In the genomic region with DNA sequence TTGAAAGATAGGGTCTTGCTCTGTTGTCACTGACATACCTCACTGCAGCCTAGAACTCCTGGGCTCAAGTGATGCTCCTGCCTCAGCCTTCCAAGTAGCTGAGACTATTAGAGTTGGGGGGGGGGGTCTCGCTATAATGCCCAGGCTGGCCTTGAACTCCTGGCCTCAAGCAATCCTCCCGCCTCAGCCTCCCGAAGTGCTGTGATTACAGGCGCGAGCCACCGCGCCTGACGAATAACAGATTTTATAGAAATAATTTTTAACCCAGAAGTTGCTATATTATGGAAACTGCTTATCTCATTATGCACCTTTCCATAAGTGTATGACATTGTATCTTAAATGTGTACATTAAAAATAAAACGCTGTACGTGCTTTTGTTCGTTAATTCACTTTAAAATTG, we compare ENCODE assay signal across 1 cellular context.
TF ChIP-seq lines count a peak whose summit lies in the region.

No MANE protein-coding gene starts in this region.

TF ChIP-seq in IMR-90, 13 proteins besides CTCF, POLR2A, EP300 and RAD21 (continued from another document):
- TF ChIP-seq, protein P1, sequence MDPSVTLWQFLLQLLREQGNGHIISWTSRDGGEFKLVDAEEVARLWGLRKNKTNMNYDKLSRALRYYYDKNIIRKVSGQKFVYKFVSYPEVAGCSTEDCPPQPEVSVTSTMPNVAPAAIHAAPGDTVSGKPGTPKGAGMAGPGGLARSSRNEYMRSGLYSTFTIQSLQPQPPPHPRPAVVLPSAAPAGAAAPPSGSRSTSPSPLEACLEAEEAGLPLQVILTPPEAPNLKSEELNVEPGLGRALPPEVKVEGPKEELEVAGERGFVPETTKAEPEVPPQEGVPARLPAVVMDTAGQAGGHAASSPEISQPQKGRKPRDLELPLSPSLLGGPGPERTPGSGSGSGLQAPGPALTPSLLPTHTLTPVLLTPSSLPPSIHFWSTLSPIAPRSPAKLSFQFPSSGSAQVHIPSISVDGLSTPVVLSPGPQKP (IDR thresholded peaks at IDR 0.05; ENCODE audit: borderline replicate concordance, low read depth, low read length) = no peak
- TF ChIP-seq MXI1 (IDR thresholded peaks at IDR 0.05; ENCODE audit: borderline replicate concordance, low read depth, low read length) = no peak
- no peak for TF ChIP-seq FOS (IDR thresholded peaks at IDR 0.05; ENCODE audit: low read depth, low read length)
- TF ChIP-seq SMC3 (IDR thresholded peaks at IDR 0.05; ENCODE audit: low read depth, low read length) = no peak
- no peak for TF ChIP-seq NFE2L2 (IDR thresholded peaks at IDR 0.05; ENCODE audit: low read depth, low read length)
- TF ChIP-seq RCOR1 (IDR thresholded peaks at IDR 0.05; ENCODE audit: insufficient replicate concordance, low read length) = no peak
